In genomic region chr7:50827281-50827680, GRCh38 we compare ENCODE assay signal across 3 cellular contexts.
TF ChIP-seq lines count a peak whose summit lies in the region.

No MANE protein-coding gene starts in this region.

TF ChIP-seq in HepG2, 621 proteins besides CTCF, POLR2A, EP300 and RAD21:
- TF ChIP-seq ZNF407 (CRISPR knock-in tag; IDR thresholded peaks at IDR 0.05; ENCODE audit: not compliant biosample characterization) (no peak), ZNF331 (CRISPR knock-in tag; IDR thresholded peaks at IDR 0.05) (no peak), HOMEZ (CRISPR knock-in tag; IDR thresholded peaks at IDR 0.05; ENCODE audit: low read depth) (no peak)

TF ChIP-seq in IMR-90, 13 proteins besides CTCF, POLR2A, EP300 and RAD21:
- TF ChIP-seq SMC3 (IDR thresholded peaks at IDR 0.05; ENCODE audit: low read depth, low read length) (no peak), NFE2L2 (IDR thresholded peaks at IDR 0.05; ENCODE audit: low read depth, low read length) (no peak), RCOR1 (IDR thresholded peaks at IDR 0.05; ENCODE audit: insufficient replicate concordance, low read length) (no peak), FOS (IDR thresholded peaks at IDR 0.05; ENCODE audit: low read depth, low read length) (no peak), RFX5 (IDR thresholded peaks at IDR 0.05; ENCODE audit: low read depth, low read length) (no peak), MAZ (IDR thresholded peaks at IDR 0.05; ENCODE audit: borderline replicate concordance, low read depth, low read length) (no peak), CHD1 (IDR thresholded peaks at IDR 0.05; ENCODE audit: low read depth, low read length) (no peak), USF2 (IDR thresholded peaks at IDR 0.05; ENCODE audit: low read depth, low read length) (no peak), ELK1 (IDR thresholded peaks at IDR 0.05; ENCODE audit: borderline replicate concordance, low read depth, low read length) (no peak), BHLHE40 (IDR thresholded peaks at IDR 0.05; ENCODE audit: low read depth, low read length) (no peak), MXI1 (IDR thresholded peaks at IDR 0.05; ENCODE audit: borderline replicate concordance, low read depth, low read length) (no peak), CEBPB (IDR thresholded peaks at IDR 0.05; ENCODE audit: low read depth, low read length) (no peak), MAFK (IDR thresholded peaks at IDR 0.05; ENCODE audit: low read depth, low read length) (no peak)
TF ChIP-seq in IMR-90: peak in this region for 0.

TF ChIP-seq in K562, 482 proteins besides CTCF, POLR2A, EP300 and RAD21:
- TF ChIP-seq SPI1 (IDR thresholded peaks at IDR 0.05; ENCODE audit: borderline replicate concordance, low read depth, low read length) (no peak), ZKSCAN3 (CRISPR knock-in tag; IDR thresholded peaks at IDR 0.05) (no peak), GABPB1 (CRISPR knock-in tag; IDR thresholded peaks at IDR 0.05) (no peak), SRSF1 (IDR thresholded peaks at IDR 0.05; ENCODE audit: low read depth, low read length) (no peak), FOXJ3 (CRISPR knock-in tag; IDR thresholded peaks at IDR 0.05) (no peak), PRDM10 (IDR thresholded peaks at IDR 0.05; ENCODE audit: partially characterized antibody) (no peak), MEF2A (IDR thresholded peaks at IDR 0.05; ENCODE audit: control insufficient read depth, low read depth, low read length) (no peak), MAZ (CRISPR knock-in tag; conservative IDR thresholded peaks at IDR 0.05 in 1 of 2, IDR thresholded peaks at IDR 0.05 in 1 of 2) (no peak), CLOCK (CRISPR knock-in tag; IDR thresholded peaks at IDR 0.05; ENCODE audit: borderline replicate concordance) (no peak), NONO (IDR thresholded peaks at IDR 0.05; ENCODE audit: low read depth in 2 of 2, low read length in 1 of 2) (no peak), MAX (CRISPR knock-in tag; IDR thresholded peaks at IDR 0.05) (no peak), ZNF449 (CRISPR knock-in tag; IDR thresholded peaks at IDR 0.05) (no peak)
